ENCODE assay signal across 6 cellular contexts in the genomic region with DNA sequence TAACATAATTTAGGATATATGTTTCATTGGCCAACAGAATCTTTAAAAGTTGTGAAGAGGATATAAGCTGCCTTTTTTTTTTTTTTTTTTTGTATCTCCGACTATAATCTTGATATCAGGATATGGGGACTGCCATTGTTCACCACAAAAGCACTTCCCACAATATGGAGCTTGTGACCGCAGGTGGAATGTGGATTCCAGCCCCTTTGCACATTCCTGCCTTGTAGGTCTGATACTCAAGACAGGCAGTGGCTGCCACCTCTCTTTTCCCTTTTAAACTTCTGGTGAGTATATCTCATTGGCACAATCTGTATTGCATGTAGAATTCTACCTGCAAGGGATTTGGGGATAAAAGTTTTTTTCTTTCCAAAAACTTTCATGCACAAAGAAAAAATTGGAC.
"Had no signal": no experiment of that assay in that cellular context is flagged by ENCODE, and none has a peak within 500 bp of the region (broad histone marks: within the 10 kb centered on the region; RNA-seq: fewer than 3 reads in every experiment).

No MANE protein-coding gene starts in this region.

- H3K4me3 ChIP-seq: K562 had no signal

- ATAC-seq: K562 had no signal

- H3K4me3 Mint-ChIP-seq: H9 had no signal

- H3K9me3 Mint-ChIP-seq: H9 had no signal

- DNase-seq: GOT3, H9, HCEC 1CT, IMR-90, KG1 had no signal
